ENCODE assay signal across 8 cellular contexts in the genomic region with DNA sequence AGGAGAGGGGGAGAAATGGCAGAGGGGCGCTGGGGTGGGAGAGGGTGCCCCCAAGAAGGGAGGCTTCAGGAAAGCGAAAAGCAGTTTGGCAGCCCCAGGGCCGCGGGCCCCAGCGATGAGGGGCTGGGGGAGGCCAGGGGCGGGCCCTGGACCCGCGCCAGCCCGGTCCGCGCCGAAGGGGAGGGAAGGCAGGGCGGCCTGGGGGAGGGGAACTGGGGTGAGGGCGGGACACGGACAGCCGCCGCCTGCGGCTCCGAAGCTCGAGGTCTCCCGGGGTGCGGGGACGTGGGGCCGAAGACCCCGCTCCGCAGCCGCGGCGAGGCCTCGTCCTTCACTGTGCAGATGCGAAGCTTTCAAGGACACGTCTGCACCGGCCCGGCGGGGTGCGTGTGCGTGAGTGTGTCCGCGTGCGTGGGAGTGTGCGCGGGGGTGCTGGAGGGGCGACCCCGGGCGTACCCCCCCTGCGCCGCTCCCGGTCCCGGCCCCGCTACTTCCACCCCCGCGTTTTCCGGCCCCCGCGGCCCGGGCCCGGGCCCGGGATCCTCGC. TPM values are rescaled to one million over a fixed set of nuclear protein-coding genes. Genes with fewer than 3 reads are reported as not detected.
DNase-seq lines count a peak whose midpoint lies in the region; ATAC-seq, FAIRE-seq and TF ChIP-seq lines count a peak whose summit lies in the region.

No MANE protein-coding gene starts in this region.

- peak overlapping the region; percentile 73; the same call in 2 of the 3 replicates for H3K4me3 Mint-ChIP-seq in GM23338
- H3K4me3 Mint-ChIP-seq in activated CD4-positive, alpha-beta T cell treated with anti-CD3 and anti-CD28 coated beads, Interleukin-2, amount 10 ng/mL, durations not matched to agents 24 days and 14 days, result peak overlapping the region; percentile 71
- H3K4me3 Mint-ChIP-seq in osteocyte (ENCODE audit: unreplicated experiment), result peak overlapping the region; percentile 66

- TF ChIP-seq CTCF in GM23338 (conservative IDR thresholded peaks at IDR 0.05; ENCODE audit: low read depth in 2 of 2) (no peak), esophagus muscularis mucosa (IDR thresholded peaks at IDR 0.05) (no peak), osteocyte (IDR thresholded peaks at IDR 0.05) (no peak)

- no peak for TF ChIP-seq POLR2A in esophagus muscularis mucosa (IDR thresholded peaks at IDR 0.05; ENCODE audit: low read depth)
- no peak for TF ChIP-seq POLR2A in H54 (IDR thresholded peaks at IDR 0.05; ENCODE audit: low read depth, low read length)

- H3K27me3 Mint-ChIP-seq in GM23338 (ENCODE audit: insufficient read depth, low read depth, poor library complexity) (peaks cover 18% of the 10 kb centered on the region), osteocyte (ENCODE audit: unreplicated experiment) (no peaks in the 10 kb centered on the region)
- no peaks in the 10 kb centered on the region for H3K27me3 Mint-ChIP-seq in activated CD4-positive, alpha-beta T cell treated with anti-CD3 and anti-CD28 coated beads, Interleukin-2, amount 10 ng/mL, durations not matched to agents 24 days and 14 days

- H3K4me1 ChIP-seq in ACC112 (ENCODE audit: control insufficient read depth, insufficient read depth, low read length, unreplicated experiment) (no peaks in the 10 kb centered on the region), GM23338 (ENCODE audit: insufficient read depth) (peaks cover 23% of the 10 kb centered on the region), esophagus muscularis mucosa (peaks cover 51 to 59% (median 59%) of the 10 kb centered on the region in 4 donors)

- H3K27ac ChIP-seq in ACC112 (ENCODE audit: low read depth, low read length), result no peak overlapping the region
- H3K27ac ChIP-seq in GM23338 (ENCODE audit: low read depth), result no peak overlapping the region
- H3K27ac ChIP-seq in esophagus muscularis mucosa (replicated peaks in 1 of 4), result peak overlapping the region; percentile 86 to 90 (median 88)

- no peak for TF ChIP-seq EP300 in esophagus muscularis mucosa (IDR thresholded peaks at IDR 0.05)

- peak overlapping the region; percentile 85 for H3K4me2 ChIP-seq in GM23338

- H3K9me3 Mint-ChIP-seq in GM23338 (no peaks in the 10 kb centered on the region), osteocyte (ENCODE audit: unreplicated experiment) (no peaks in the 10 kb centered on the region)
- H3K9me3 Mint-ChIP-seq in activated CD4-positive, alpha-beta T cell treated with anti-CD3 and anti-CD28 coated beads, Interleukin-2, amount 10 ng/mL, durations not matched to agents 24 days and 14 days, result no peaks in the 10 kb centered on the region

- 0% methylated on average over 19 of the region's 59 CpGs for WGBS in esophagus muscularis mucosa

- no peaks in the 10 kb centered on the region for H3K9me2 ChIP-seq in GM23338 (ENCODE audit: insufficient read depth)

- H3K4me3 ChIP-seq in ACC112 (ENCODE audit: low read depth, low read length), result peak overlapping the region; percentile 81
- H3K4me3 ChIP-seq in GM23338, result peak overlapping the region; percentile 66
- peak overlapping the region; percentile 80 to 95 (median 82) for H3K4me3 ChIP-seq in esophagus muscularis mucosa

- peak; percentile 8 for ATAC-seq in GM23338
- no peak for ATAC-seq in HG03097 (IDR thresholded peaks at IDR 0.05; ENCODE audit: low FRiP score, unreplicated experiment)

- peaks cover 42% of the 10 kb centered on the region for H3K4me1 Mint-ChIP-seq in GM23338
- H3K4me1 Mint-ChIP-seq in activated CD4-positive, alpha-beta T cell treated with anti-CD3 and anti-CD28 coated beads, Interleukin-2, amount 10 ng/mL, durations not matched to agents 24 days and 14 days, result peaks cover 39% of the 10 kb centered on the region
- peaks cover 29% of the 10 kb centered on the region for H3K4me1 Mint-ChIP-seq in osteocyte (ENCODE audit: unreplicated experiment)

- no peaks in the 10 kb centered on the region for H3K36me3 ChIP-seq in ACC112 (ENCODE audit: insufficient read depth, low read length)
- H3K36me3 ChIP-seq in GM23338 (ENCODE audit: insufficient read depth), result no peaks in the 10 kb centered on the region
- H3K36me3 ChIP-seq in esophagus muscularis mucosa, result no peaks in the 10 kb centered on the region

- H3K27ac Mint-ChIP-seq in GM23338, result no peak overlapping the region
- H3K27ac Mint-ChIP-seq in activated CD4-positive, alpha-beta T cell treated with anti-CD3 and anti-CD28 coated beads, Interleukin-2, amount 10 ng/mL, durations not matched to agents 24 days and 14 days, result peak overlapping the region; percentile 56
- H3K27ac Mint-ChIP-seq in osteocyte (ENCODE audit: unreplicated experiment), result no peak overlapping the region

- H3K79me2 ChIP-seq in ACC112 (ENCODE audit: control insufficient read depth, insufficient read depth, low read length, unreplicated experiment) (no peaks in the 10 kb centered on the region), GM23338 (replicated peaks; ENCODE audit: insufficient read depth) (0 out of 2 replicates have a peak, but pooled peaks cover 3% of the 10 kb centered on the region)

- H3K27me3 ChIP-seq in ACC112 (ENCODE audit: insufficient read depth, low read length) (no peaks in the 10 kb centered on the region), GM23338 (ENCODE audit: insufficient read depth) (peaks cover 18% of the 10 kb centered on the region), esophagus muscularis mucosa (no peaks in the 10 kb centered on the region)

- intact Hi-C loops in activated CD4-positive, alpha-beta T cell treated with anti-CD3 and anti-CD28 coated beads, Interleukin-2, amount 10 ng/mL, durations not matched to agents 24 days and 14 days (cut with micrococcal nuclease), result loop anchor here (5.0 kb wide), 2 partner anchors 38 to 63 kb away; no protein-coding TSS in a partner anchor
- intact Hi-C loops in esophagus muscularis mucosa (cut with DNase I), result loop anchor here (2.0 kb wide), 1 partner anchor 62 kb away; no protein-coding TSS in a partner anchor

- peak overlapping the region; percentile 56 for H2AFZ ChIP-seq in ACC112 (ENCODE audit: low read length, unreplicated experiment)
- H2AFZ ChIP-seq in GM23338, result no peak overlapping the region; the same call in 1 of the 2 replicates

- no peak for FAIRE-seq in H54 (lab: Jason Lieb, UNC)

- H4K20me1 ChIP-seq in GM23338 (replicated peaks; ENCODE audit: insufficient read depth), result no peaks in the 10 kb centered on the region; the same call in 1 of the 2 replicates

- H3K36me3 Mint-ChIP-seq in GM23338 (ENCODE audit: low read depth) (no peaks in the 10 kb centered on the region), osteocyte (ENCODE audit: unreplicated experiment) (peaks cover 3% of the 10 kb centered on the region)
- peaks cover 18% of the 10 kb centered on the region for H3K36me3 Mint-ChIP-seq in activated CD4-positive, alpha-beta T cell treated with anti-CD3 and anti-CD28 coated beads, Interleukin-2, amount 10 ng/mL, durations not matched to agents 24 days and 14 days (ENCODE audit: low read depth)

- peaks cover 17% of the 10 kb centered on the region; the same call in 1 of the 2 replicates for H3F3A ChIP-seq in GM23338 (replicated peaks; ENCODE audit: low read depth)

- no peaks in the 10 kb centered on the region for H3K9me3 ChIP-seq in esophagus muscularis mucosa

- DNase-seq in GM23338 (ENCODE audit: low spot score) (peak; percentile 47), esophagus muscularis mucosa (ENCODE audit: extremely low spot score) (no peak), osteocyte (ENCODE audit: extremely low spot score, unreplicated experiment) (no peak), H54 (ENCODE audit: insufficient read length, low spot score) (no peak), medulla oblongata (ENCODE audit: extremely low spot score) (no peak)
- peak; percentile 71 for DNase-seq in activated CD4-positive, alpha-beta T cell treated with anti-CD3 and anti-CD28 coated beads, Interleukin-2, amount 10 ng/mL, durations not matched to agents 24 days and 14 days

TF ChIP-seq in GM23338, 12 proteins besides CTCF, POLR2A, EP300 and RAD21:
- no peak for TF ChIP-seq ZNF114 (CRISPR knock-in tag; IDR thresholded peaks at IDR 0.05)
- TF ChIP-seq JUNB (IDR thresholded peaks at IDR 0.05; ENCODE audit: unreplicated experiment), result no peak
- no peak for TF ChIP-seq STAT1 (IDR thresholded peaks at IDR 0.05; ENCODE audit: unreplicated experiment)
- TF ChIP-seq CREB1 (CRISPR knock-in tag; IDR thresholded peaks at IDR 0.05; ENCODE audit: low read depth), result no peak

RNA-seq across cellular contexts. Expression of a gene that starts 1.3 kb away (rescaled TPM):
- 67.2 and 80.4 TPM in 2 replicates for total RNA-seq in GM23338 (2014; rRNA removed; shearing (Covaris generic))
- 42.9 and 47.2 TPM in 2 replicates for polyA plus RNA-seq in GM23338 (2016; fragmentation: Nextera tagmentation; extraction: Ambion mirVana)
- 97.4 and 102 TPM in 2 replicates for total RNA-seq in activated CD4-positive, alpha-beta T cell treated with anti-CD3 and anti-CD28 coated beads, Interleukin-2, amount 10 ng/mL, durations not matched to agents 24 days and 14 days
- 10 to 100 TPM; 11.3 to 29.5 (median 16.9) TPM for total RNA-seq in esophagus muscularis mucosa
- 80.2 and 85.2 TPM in 2 replicates for total RNA-seq in osteocyte

Comparison
In these comparisons a context has a peak if more than half of its experiments do, and no peak if none do; other contexts are left out.
1. H3K27ac ChIP-seq: peak in esophagus muscularis mucosa (4 of 4); none in ACC112 (single experiment) and GM23338 (single experiment).
2. DNase-seq: peak in GM23338 (single experiment) and activated CD4-positive, alpha-beta T cell treated with anti-CD3 and anti-CD28 coated beads, Interleukin-2, amount 10 ng/mL, durations not matched to agents 24 days and 14 days (single experiment); none in esophagus muscularis mucosa (single experiment), osteocyte (single experiment), H54 (single experiment) and medulla oblongata (single experiment).
3. Peak in every context shown above with its lines, with median percentiles within 50 percentile points of each other: H3K4me3 ChIP-seq and H3K4me3 Mint-ChIP-seq.